Comparison of ENCODE assay signal across 7 cellular contexts in the genomic region with DNA sequence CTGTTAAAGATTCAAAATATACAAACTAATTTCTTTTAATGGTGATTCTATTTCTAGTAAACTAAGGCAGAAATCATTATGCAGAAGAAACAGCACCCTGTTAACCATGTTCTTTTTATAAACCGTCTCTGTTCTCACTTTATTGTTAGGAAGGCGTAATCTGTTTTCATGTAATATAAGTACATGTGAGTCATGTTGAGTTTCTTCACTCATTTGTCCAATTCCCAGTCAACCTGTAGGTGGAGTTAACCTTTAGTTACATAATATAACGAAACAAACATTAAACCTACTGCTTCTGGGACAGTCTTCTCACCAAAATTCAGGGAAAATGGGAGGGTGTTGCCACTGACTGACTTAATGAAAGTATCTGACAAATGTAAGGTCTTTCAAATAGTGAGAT. TPM values are rescaled to one million over a fixed set of nuclear protein-coding genes. Genes with fewer than 3 reads are reported as not detected.
DNase-seq lines count a peak whose midpoint lies in the region; ATAC-seq, FAIRE-seq and TF ChIP-seq lines count a peak whose summit lies in the region.
"Not testable (repeated sequence)": the region's sequence is repeated elsewhere in the genome, so short reads cannot be mapped to it uniquely, and the experiment has no call there.

No MANE protein-coding gene starts in this region.

- H3K27me3 Mint-ChIP-seq in astrocyte (ENCODE audit: low read depth, unreplicated experiment): not testable (repeated sequence)

- H3K4me3 ChIP-seq in OCI-LY3 (ENCODE audit: low read length); astrocyte (ENCODE audit: insufficient read depth, low read depth, low read length); small intestine (ENCODE audit: low read depth in 1 of 2, low read length in 2 of 2): not testable (repeated sequence)

- intact Hi-C loops in left colon (cut with DNase I, micrococcal nuclease): not testable (repeated sequence)

- not testable (repeated sequence) for H4K20me1 ChIP-seq in OCI-LY3 (ENCODE audit: insufficient read depth, low read length); astrocyte (ENCODE audit: insufficient read depth, low read length)

- peak; percentile 89 for ATAC-seq in left colon

- TF ChIP-seq POLR2A in GM12892 (IDR thresholded peaks at IDR 0.05; ENCODE audit: low read depth, low read length): not testable (repeated sequence)

- not testable (repeated sequence) for TF ChIP-seq CTCF in OCI-LY3 (IDR thresholded peaks at IDR 0.05; ENCODE audit: low read depth, low read length); astrocyte (IDR thresholded peaks at IDR 0.05; ENCODE audit: insufficient read depth, low read depth, low read length)

- peak overlapping the region; percentile 70 for H3K27ac ChIP-seq in OCI-LY3 (ENCODE audit: low read length)
- not testable (repeated sequence) for H3K27ac ChIP-seq in astrocyte (ENCODE audit: low read depth, low read length); small intestine (ENCODE audit: low read depth in 1 of 2, low read length in 1 of 2)

- H3K9me3 ChIP-seq in OCI-LY3 (ENCODE audit: insufficient read depth, low read length); astrocyte (ENCODE audit: insufficient read depth, low read depth, low read length); small intestine (ENCODE audit: control insufficient read depth, low read depth): not testable (repeated sequence)

- H3K4me1 ChIP-seq in OCI-LY3 (ENCODE audit: low read length); astrocyte (ENCODE audit: insufficient read depth, low read length); small intestine (ENCODE audit: control insufficient read depth in 2 of 2, insufficient read depth in 1 of 2, low read depth in 1 of 2, low read length in 1 of 2): not testable (repeated sequence)

- H3K9ac ChIP-seq in OCI-LY3 (ENCODE audit: low read length); astrocyte (ENCODE audit: low read length): not testable (repeated sequence)

- not testable (repeated sequence) for H3K36me3 ChIP-seq in OCI-LY3 (replicated peaks; ENCODE audit: low read depth, low read length); astrocyte (ENCODE audit: insufficient read depth, low read length); small intestine (ENCODE audit: control insufficient read depth in 2 of 2, insufficient read depth in 2 of 2, low read length in 2 of 2)

- FAIRE-seq in GM12892 (lab: Jason Lieb, UNC): peak; percentile 70
- FAIRE-seq in astrocyte (lab: Jason Lieb, UNC): peak; percentile 78
- FAIRE-seq in colon (lab: Jason Lieb, UNC): peak; percentile 79
- FAIRE-seq in frontal cortex (lab: Jason Lieb, UNC): peak; percentile 40
- peak; percentile 39 for FAIRE-seq in small intestine (lab: Jason Lieb, UNC)

- H2AFZ ChIP-seq in OCI-LY3 (ENCODE audit: low read depth, low read length); astrocyte (ENCODE audit: low read depth, low read length): not testable (repeated sequence)

- H3K79me2 ChIP-seq in OCI-LY3 (ENCODE audit: low read length); astrocyte (ENCODE audit: insufficient read depth, low read length): not testable (repeated sequence)

- not testable (repeated sequence) for H3K36me3 Mint-ChIP-seq in astrocyte (ENCODE audit: low read depth, unreplicated experiment)

- not testable (repeated sequence) for H3K4me3 Mint-ChIP-seq in astrocyte (ENCODE audit: unreplicated experiment)

- H3K27me3 ChIP-seq in OCI-LY3 (ENCODE audit: low read depth, low read length); astrocyte (ENCODE audit: insufficient read depth, low read length); small intestine (ENCODE audit: control insufficient read depth in 2 of 2, insufficient read depth in 2 of 2, low read length in 2 of 2): not testable (repeated sequence)

- H3K9me3 Mint-ChIP-seq in astrocyte (ENCODE audit: unreplicated experiment): not testable (repeated sequence)

- H3K4me1 Mint-ChIP-seq in astrocyte (ENCODE audit: low read depth, unreplicated experiment): not testable (repeated sequence)

- not testable (repeated sequence) for DNase-seq in GM12892 (ENCODE audit: insufficient read length); astrocyte (ENCODE audit: low read depth); frontal cortex (ENCODE audit: low spot score in 2 of 2); left colon; small intestine

- not testable (repeated sequence) for H3K4me2 ChIP-seq in OCI-LY3 (ENCODE audit: low read length); astrocyte (ENCODE audit: low read length)

- 55 to 100% methylated on average over 1 of the region's 3 CpGs; no CpG with 5 or more reads in 1 of the 3 donors for WGBS in small intestine, 3 donors

- H3K27ac Mint-ChIP-seq in astrocyte (ENCODE audit: unreplicated experiment): not testable (repeated sequence)

RNA-seq across cellular contexts. Expression of gene LRRC37A2, which starts 37.8 kb away (rescaled TPM):
- polyA plus RNA-seq in GM12892 (2012; ENCODE audit: missing spikeins): 13.7 TPM
- total RNA-seq in astrocyte (10.7 and 12.3 TPM in 2 replicates), frontal cortex (9.4 TPM), left colon (10 to 100 TPM; 12.0 to 15.2 TPM)
- polyA plus RNA-seq in small intestine: 1 to 10 TPM; 1.6 to 4.7 (median 2.8) TPM
